1 cellular context compared by ENCODE assay signal in the genomic region with DNA sequence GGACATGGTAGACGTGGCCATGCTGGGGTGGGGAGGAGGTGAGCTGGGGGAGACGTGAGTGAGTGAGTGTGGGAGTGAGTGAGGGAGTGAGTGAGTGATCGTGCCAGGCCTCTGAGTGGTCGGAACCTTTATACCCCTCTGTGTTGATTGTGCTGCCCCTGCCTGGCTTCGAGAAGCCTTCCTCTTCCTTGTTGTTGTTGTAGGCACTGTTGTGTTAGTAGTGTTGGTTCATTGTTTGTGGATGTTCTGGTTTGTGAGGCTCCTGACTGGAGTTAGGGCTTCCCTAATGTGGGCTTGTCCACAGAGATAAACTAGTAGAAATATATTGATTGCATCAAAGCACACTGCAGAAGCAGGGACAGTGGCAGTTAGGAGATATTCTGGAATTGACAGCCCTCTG.
TF ChIP-seq lines count a peak whose summit lies in the region.

A gene with protein sequence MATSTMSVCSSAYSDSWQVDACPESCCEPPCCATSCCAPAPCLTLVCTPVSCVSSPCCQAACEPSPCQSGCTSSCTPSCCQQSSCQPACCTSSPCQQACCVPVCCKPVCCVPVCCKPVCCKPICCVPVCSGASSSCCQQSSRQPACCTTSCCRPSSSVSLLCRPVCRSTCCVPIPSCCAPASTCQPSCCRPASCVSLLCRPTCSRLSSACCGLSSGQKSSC (minus strand): TSS at position 101 of the 400 bp plus-strand sequence. CDS start 80 bp downstream, at position 21.

TF ChIP-seq in WTC11, 78 proteins besides CTCF, POLR2A, EP300 and RAD21 (continued from another document):
- TF ChIP-seq, protein P1, sequence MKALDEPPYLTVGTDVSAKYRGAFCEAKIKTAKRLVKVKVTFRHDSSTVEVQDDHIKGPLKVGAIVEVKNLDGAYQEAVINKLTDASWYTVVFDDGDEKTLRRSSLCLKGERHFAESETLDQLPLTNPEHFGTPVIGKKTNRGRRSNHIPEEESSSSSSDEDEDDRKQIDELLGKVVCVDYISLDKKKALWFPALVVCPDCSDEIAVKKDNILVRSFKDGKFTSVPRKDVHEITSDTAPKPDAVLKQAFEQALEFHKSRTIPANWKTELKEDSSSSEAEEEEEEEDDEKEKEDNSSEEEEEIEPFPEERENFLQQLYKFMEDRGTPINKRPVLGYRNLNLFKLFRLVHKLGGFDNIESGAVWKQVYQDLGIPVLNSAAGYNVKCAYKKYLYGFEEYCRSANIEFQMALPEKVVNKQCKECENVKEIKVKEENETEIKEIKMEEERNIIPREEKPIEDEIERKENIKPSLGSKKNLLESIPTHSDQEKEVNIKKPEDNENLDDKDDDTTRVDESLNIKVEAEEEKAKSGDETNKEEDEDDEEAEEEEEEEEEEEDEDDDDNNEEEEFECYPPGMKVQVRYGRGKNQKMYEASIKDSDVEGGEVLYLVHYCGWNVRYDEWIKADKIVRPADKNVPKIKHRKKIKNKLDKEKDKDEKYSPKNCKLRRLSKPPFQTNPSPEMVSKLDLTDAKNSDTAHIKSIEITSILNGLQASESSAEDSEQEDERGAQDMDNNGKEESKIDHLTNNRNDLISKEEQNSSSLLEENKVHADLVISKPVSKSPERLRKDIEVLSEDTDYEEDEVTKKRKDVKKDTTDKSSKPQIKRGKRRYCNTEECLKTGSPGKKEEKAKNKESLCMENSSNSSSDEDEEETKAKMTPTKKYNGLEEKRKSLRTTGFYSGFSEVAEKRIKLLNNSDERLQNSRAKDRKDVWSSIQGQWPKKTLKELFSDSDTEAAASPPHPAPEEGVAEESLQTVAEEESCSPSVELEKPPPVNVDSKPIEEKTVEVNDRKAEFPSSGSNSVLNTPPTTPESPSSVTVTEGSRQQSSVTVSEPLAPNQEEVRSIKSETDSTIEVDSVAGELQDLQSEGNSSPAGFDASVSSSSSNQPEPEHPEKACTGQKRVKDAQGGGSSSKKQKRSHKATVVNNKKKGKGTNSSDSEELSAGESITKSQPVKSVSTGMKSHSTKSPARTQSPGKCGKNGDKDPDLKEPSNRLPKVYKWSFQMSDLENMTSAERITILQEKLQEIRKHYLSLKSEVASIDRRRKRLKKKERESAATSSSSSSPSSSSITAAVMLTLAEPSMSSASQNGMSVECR (CRISPR knock-in tag; IDR thresholded peaks at IDR 0.05; ENCODE audit: borderline replicate concordance): no peak
